ENCODE assay signal across 1 cellular context in genomic region chr2:120470041-120470716, GRCh38.
TF ChIP-seq lines count a peak whose summit lies in the region.

No MANE protein-coding gene starts in this region.

TF ChIP-seq in HepG2, 621 proteins besides CTCF, POLR2A, EP300 and RAD21 (continued from another document and continues in another):
- TF ChIP-seq TFAP4 (IDR thresholded peaks at IDR 0.05; ENCODE audit: borderline replicate concordance, low read depth) = peak; percentile 76; the same call in 1 of the 2 replicates
- TF ChIP-seq SALL1 (CRISPR knock-in tag; IDR thresholded peaks at IDR 0.05) = peak; percentile 98
- peak; percentile 99 for TF ChIP-seq FOXA3 (CRISPR knock-in tag; IDR thresholded peaks at IDR 0.05)
- peak; percentile 80; the same call in 1 of the 2 replicates for TF ChIP-seq ELF3 (CRISPR knock-in tag; IDR thresholded peaks at IDR 0.05)
- no peak for TF ChIP-seq HBP1 (CRISPR knock-in tag; IDR thresholded peaks at IDR 0.05; ENCODE audit: low read depth)
- TF ChIP-seq ZMYM3 (CRISPR knock-in tag; IDR thresholded peaks at IDR 0.05) = peak; percentile 87
- TF ChIP-seq CBX2 (IDR thresholded peaks at IDR 0.05; ENCODE audit: low read depth, low read length) = no peak
- no peak for TF ChIP-seq CBX2 (CRISPR knock-in tag; IDR thresholded peaks at IDR 0.05; ENCODE audit: low read depth)
- no peak for TF ChIP-seq ZNF703 (CRISPR knock-in tag; IDR thresholded peaks at IDR 0.05; ENCODE audit: borderline replicate concordance)
- TF ChIP-seq ZBTB2 (CRISPR knock-in tag; IDR thresholded peaks at IDR 0.05; ENCODE audit: low read depth) = no peak
- no peak for TF ChIP-seq E2F5 (CRISPR knock-in tag; conservative IDR thresholded peaks at IDR 0.05)
- TF ChIP-seq IRF1 (CRISPR knock-in tag; IDR thresholded peaks at IDR 0.05; ENCODE audit: low read depth) = no peak
- TF ChIP-seq ZNF20 (CRISPR knock-in tag; IDR thresholded peaks at IDR 0.05) = no peak
- TF ChIP-seq KDM4B (CRISPR knock-in tag; IDR thresholded peaks at IDR 0.05) = peak; percentile 90
- peak in 1 of 2 experiments; percentile 62; a peak in 1 of 4 replicates for TF ChIP-seq KLF16 (CRISPR knock-in tag; IDR thresholded peaks at IDR 0.05)
- peak; percentile 90 for TF ChIP-seq ZNF746 (CRISPR knock-in tag; IDR thresholded peaks at IDR 0.05)
- peak; percentile 31; the same call in 1 of the 2 replicates for TF ChIP-seq RARG (CRISPR knock-in tag; IDR thresholded peaks at IDR 0.05; ENCODE audit: low read depth)
- TF ChIP-seq SRY (CRISPR knock-in tag; IDR thresholded peaks at IDR 0.05) = peak; percentile 64; the same call in 1 of the 2 replicates
- peak; percentile 88 for TF ChIP-seq PHF21A (CRISPR knock-in tag; IDR thresholded peaks at IDR 0.05)
- TF ChIP-seq GPBP1L1 (CRISPR knock-in tag; IDR thresholded peaks at IDR 0.05) = no peak
- TF ChIP-seq SP5 (CRISPR knock-in tag; IDR thresholded peaks at IDR 0.05; ENCODE audit: borderline replicate concordance, low read depth) = peak; percentile 87
- TF ChIP-seq REXO4 (CRISPR knock-in tag; IDR thresholded peaks at IDR 0.05; ENCODE audit: borderline replicate concordance) = no peak
- TF ChIP-seq ZIK1 (CRISPR knock-in tag; IDR thresholded peaks at IDR 0.05; ENCODE audit: borderline replicate concordance, low read depth) = no peak
- 0 out of 2 replicates have a peak, but pooled peaks have one; percentile 68 for TF ChIP-seq SIX4 (CRISPR knock-in tag; IDR thresholded peaks at IDR 0.05)
- 0 out of 2 replicates have a peak, but pooled peaks have one; percentile 16 for TF ChIP-seq FOXP1 (IDR thresholded peaks at IDR 0.05)
- peak; percentile 95 for TF ChIP-seq FOXP1 (CRISPR knock-in tag; IDR thresholded peaks at IDR 0.05)
- TF ChIP-seq RELA (CRISPR knock-in tag; IDR thresholded peaks at IDR 0.05) = peak; percentile 88; the same call in 1 of the 2 replicates
- no peak for TF ChIP-seq ZNF264 (CRISPR knock-in tag; IDR thresholded peaks at IDR 0.05)
- TF ChIP-seq GATA4 (IDR thresholded peaks at IDR 0.05; ENCODE audit: borderline replicate concordance, low read depth) = peak; percentile 42; the same call in 1 of the 2 replicates
- no peak for TF ChIP-seq MTF2 (CRISPR knock-in tag; IDR thresholded peaks at IDR 0.05; ENCODE audit: borderline replicate concordance)
- no peak for TF ChIP-seq HOXA9 (CRISPR knock-in tag; IDR thresholded peaks at IDR 0.05; ENCODE audit: borderline replicate concordance)
- TF ChIP-seq MAFG (CRISPR knock-in tag; IDR thresholded peaks at IDR 0.05) = no peak
- peak; percentile 48; the same call in 1 of the 2 replicates for TF ChIP-seq SMAD3 (CRISPR knock-in tag; IDR thresholded peaks at IDR 0.05)
- no peak for TF ChIP-seq HNRNPUL1 (IDR thresholded peaks at IDR 0.05; ENCODE audit: low read depth, low read length)
- TF ChIP-seq MTF1 (CRISPR knock-in tag; IDR thresholded peaks at IDR 0.05) = peak; percentile 99
- TF ChIP-seq TOPORS (CRISPR knock-in tag; IDR thresholded peaks at IDR 0.05) = no peak; the same call in 1 of the 2 replicates
- no peak for TF ChIP-seq ZNF354B (CRISPR knock-in tag; IDR thresholded peaks at IDR 0.05)
- no peak for TF ChIP-seq HNF1A (IDR thresholded peaks at IDR 0.05; ENCODE audit: low read depth)
- peak; percentile 89 for TF ChIP-seq HNF1A (CRISPR knock-in tag; IDR thresholded peaks at IDR 0.05; ENCODE audit: borderline replicate concordance)
- peak; percentile 90 for TF ChIP-seq RCOR2 (CRISPR knock-in tag; IDR thresholded peaks at IDR 0.05)
- peak; percentile 52; the same call in 1 of the 2 replicates for TF ChIP-seq DR1 (CRISPR knock-in tag; IDR thresholded peaks at IDR 0.05)
- TF ChIP-seq BRF2 (CRISPR knock-in tag; IDR thresholded peaks at IDR 0.05) = no peak
- peak; percentile 93 for TF ChIP-seq ZNF687 (CRISPR knock-in tag; IDR thresholded peaks at IDR 0.05)
- TF ChIP-seq SNAI1 (CRISPR knock-in tag; IDR thresholded peaks at IDR 0.05; ENCODE audit: borderline replicate concordance) = no peak
- TF ChIP-seq ZNF781 (CRISPR knock-in tag; IDR thresholded peaks at IDR 0.05; ENCODE audit: borderline replicate concordance, not compliant biosample characterization) = peak; percentile 73
- peak; percentile 47 for TF ChIP-seq HNRNPLL (IDR thresholded peaks at IDR 0.05; ENCODE audit: low read depth, low read length, poor library complexity, severe bottlenecking)
- TF ChIP-seq ZNF691 (CRISPR knock-in tag; IDR thresholded peaks at IDR 0.05; ENCODE audit: borderline replicate concordance, low read depth) = peak; percentile 89
- no peak for TF ChIP-seq KLF13 (CRISPR knock-in tag; IDR thresholded peaks at IDR 0.05)
- TF ChIP-seq FOXO1 (CRISPR knock-in tag; IDR thresholded peaks at IDR 0.05) = peak; percentile 98
- TF ChIP-seq ZNF501 (CRISPR knock-in tag; IDR thresholded peaks at IDR 0.05) = peak; percentile 96
